22 cellular contexts compared by ENCODE assay signal in genomic region chr15:47727137-47727536, GRCh38. TPM values are rescaled to one million over a fixed set of nuclear protein-coding genes. Genes with fewer than 3 reads are reported as not detected.
DNase-seq lines count a peak whose midpoint lies in the region; ATAC-seq and TF ChIP-seq lines count a peak whose summit lies in the region.
"Had no signal": no experiment of that assay in that cellular context is flagged by ENCODE, and none has a peak within 500 bp of the region (broad histone marks: within the 10 kb centered on the region; RNA-seq: fewer than 3 reads in every experiment).

No MANE protein-coding gene starts in this region.

- H3K9me2 ChIP-seq in hepatocyte (replicated peaks; ENCODE audit: insufficient read depth) = no peaks in the 10 kb centered on the region

- H3K36me3 ChIP-seq in heart left ventricle = no peaks in the 10 kb centered on the region
- H3K36me3 ChIP-seq in mesendoderm (ENCODE audit: control insufficient read depth, insufficient read depth, low read length) = no peaks in the 10 kb centered on the region
- no peaks in the 10 kb centered on the region for H3K36me3 ChIP-seq in thyroid gland
- no peaks in the 10 kb centered on the region for H3K36me3 ChIP-seq in smooth muscle cell (ENCODE audit: low read depth)
- no peaks in the 10 kb centered on the region for H3K36me3 ChIP-seq in hepatocyte (replicated peaks; ENCODE audit: insufficient read depth, low read depth)
- H3K36me3 ChIP-seq: HAP-1 had no signal

- H3K27me3 ChIP-seq in heart left ventricle (no peaks in the 10 kb centered on the region), mesendoderm (ENCODE audit: insufficient read depth, low read length, poor library complexity) (no peaks in the 10 kb centered on the region), thyroid gland (no peaks in the 10 kb centered on the region), smooth muscle cell (ENCODE audit: low read depth) (no peaks in the 10 kb centered on the region), hepatocyte (no peaks in the 10 kb centered on the region)

- H3K4me3 Mint-ChIP-seq in brain = peak overlapping the region in 2 of 5 experiments; percentile 3 to 67
- H3K4me3 Mint-ChIP-seq: IgD-negative memory B cell had no signal

- WGBS in heart left ventricle, 4 donors = 52 to 74% (median 63%) methylated on average over 4 of the region's 4 CpGs
- no CpG with 5 or more reads among the region's 4 CpGs for WGBS in mesendoderm (ENCODE audit: extremely low coverage, insufficient coverage, low lambda C conversion rate)
- 49 to 52% methylated on average over 4 of the region's 4 CpGs for WGBS in thyroid gland, 2 donors
- 68% methylated on average over 4 of the region's 4 CpGs for WGBS in smooth muscle cell (ENCODE audit: low lambda C conversion rate)
- 67% methylated on average over 4 of the region's 4 CpGs for WGBS in hepatocyte (ENCODE audit: low lambda C conversion rate, missing lambda C conversion rate)

- TF ChIP-seq CTCF in heart left ventricle (IDR thresholded peaks at IDR 0.05) (no peak), brain (conservative IDR thresholded peaks at IDR 0.05) (no peak), thyroid gland (IDR thresholded peaks at IDR 0.05) (no peak), smooth muscle cell (IDR thresholded peaks at IDR 0.05; ENCODE audit: borderline replicate concordance, insufficient read depth, poor library complexity, severe bottlenecking) (no peak), hepatocyte (IDR thresholded peaks at IDR 0.05; ENCODE audit: poor library complexity) (no peak)

- intact Hi-C loops in heart left ventricle (cut with DNase I) (no loop called here), left cardiac atrium (cut with DNase I) (no loop called here), thyroid gland (cut with DNase I) (no loop called here)

- H3K4me1 Mint-ChIP-seq in brain = peaks cover 59% of the 10 kb centered on the region
- H3K4me1 Mint-ChIP-seq: IgD-negative memory B cell had no signal

- no peak overlapping the region for H4K5ac ChIP-seq in mesendoderm (ENCODE audit: low read length)

- H3K9me3 Mint-ChIP-seq in brain = no peaks in the 10 kb centered on the region
- H3K9me3 Mint-ChIP-seq: IgD-negative memory B cell had no signal

- H3K9me3 ChIP-seq in heart left ventricle = no peaks in the 10 kb centered on the region
- no peaks in the 10 kb centered on the region for H3K9me3 ChIP-seq in thyroid gland
- no peaks in the 10 kb centered on the region for H3K9me3 ChIP-seq in smooth muscle cell (replicated peaks; ENCODE audit: low read depth)
- H3K9me3 ChIP-seq in hepatocyte (ENCODE audit: low read depth) = no peaks in the 10 kb centered on the region
- H3K9me3 ChIP-seq: HAP-1 had no signal

- peak overlapping the region; percentile 66 for H2BK15ac ChIP-seq in mesendoderm (replicated peaks; ENCODE audit: low read depth)

- H2BK5ac ChIP-seq in mesendoderm (ENCODE audit: low read length) = no peak overlapping the region

- H3K4me1 ChIP-seq in heart left ventricle (peaks cover 0 to 70% (median 34%) of the 10 kb centered on the region in 12 donors), mesendoderm (ENCODE audit: control insufficient read depth, low read depth, low read length) (peaks cover 7% of the 10 kb centered on the region), thyroid gland (peaks cover 43 to 54% of the 10 kb centered on the region in 2 donors), smooth muscle cell (ENCODE audit: low read depth) (no peaks in the 10 kb centered on the region), hepatocyte (ENCODE audit: insufficient read depth) (peaks cover 24% of the 10 kb centered on the region)

- peaks cover 7% of the 10 kb centered on the region for H3K27me3 Mint-ChIP-seq in brain

- no peak overlapping the region for H3K18ac ChIP-seq in mesendoderm (ENCODE audit: low read length)

- peak overlapping the region; percentile 2 for H3K56ac ChIP-seq in mesendoderm (ENCODE audit: low read length)

- H3K9ac ChIP-seq in mesendoderm (ENCODE audit: low read length) (no peak overlapping the region), smooth muscle cell (ENCODE audit: low read depth) (no peak overlapping the region)
- H3K9ac ChIP-seq: KMS-11 had no signal

- H3K4me3 ChIP-seq in heart left ventricle (no peak overlapping the region), mesendoderm (ENCODE audit: low read length) (no peak overlapping the region), thyroid gland (replicated peaks in 1 of 3) (no peak overlapping the region), smooth muscle cell (no peak overlapping the region), hepatocyte (no peak overlapping the region)
- H3K4me3 ChIP-seq: HAP-1 had no signal

- H3K36me3 Mint-ChIP-seq in brain = peaks cover 13% of the 10 kb centered on the region
- H3K36me3 Mint-ChIP-seq: IgD-negative memory B cell had no signal

- H3K23ac ChIP-seq in mesendoderm (ENCODE audit: low read length) = no peak overlapping the region

- DNase-seq in heart left ventricle (no peak), left cardiac atrium (no peak), mesendoderm (no peak), thyroid gland (peak; percentile 45 to 61), smooth muscle cell (lab: John Stamatoyannopoulos, UW; ENCODE audit: unreplicated experiment) (no peak), hepatocyte (ENCODE audit: low spot score) (no peak)
- DNase-seq: 8988T; Calu3; GF-D8; GOT3; MM.1S; NCI-H1694; NCI-H2029 treated with DMSO at 0.1 percent for 48 hours; NCI-H526; NCI-H82; NK-92 treated with Interleukin-12 subunit alpha and Interleukin-12 subunit beta, amount 100 ng/mL, for 24 hours; PC-3; SHP77 had no signal

- no peak overlapping the region for H4K8ac ChIP-seq in mesendoderm (ENCODE audit: low read depth, low read length)

- H3K79me1 ChIP-seq in mesendoderm (ENCODE audit: low read length) = no peaks in the 10 kb centered on the region

- no peak overlapping the region for H3K4ac ChIP-seq in mesendoderm (ENCODE audit: low read depth, low read length)

- no peak overlapping the region for H2BK120ac ChIP-seq in mesendoderm (ENCODE audit: low read depth, low read length)

- H3K27ac ChIP-seq in heart left ventricle (peak overlapping the region; percentile 48 to 93 (median 76)), mesendoderm (ENCODE audit: low read depth, low read length) (no peak overlapping the region), thyroid gland (peak overlapping the region; percentile 73 to 83 (median 81)), smooth muscle cell (ENCODE audit: low read depth) (no peak overlapping the region), hepatocyte (no peak overlapping the region)
- H3K27ac ChIP-seq: KMS-11 had no signal

- H2AK5ac ChIP-seq in mesendoderm (ENCODE audit: low read length) = no peak overlapping the region

- H3K79me2 ChIP-seq in mesendoderm (ENCODE audit: control insufficient read depth, insufficient read depth, low read length) (no peaks in the 10 kb centered on the region), smooth muscle cell (ENCODE audit: low read depth) (peaks cover 100% of the 10 kb centered on the region), hepatocyte (peaks cover 63% of the 10 kb centered on the region)

- no peaks in the 10 kb centered on the region for H3F3A ChIP-seq in smooth muscle cell (ENCODE audit: low read depth)

- ATAC-seq in heart left ventricle (no peak), left cardiac atrium (no peak)
- ATAC-seq: PC-3 had no signal

- no peak overlapping the region for H3K4me2 ChIP-seq in mesendoderm (ENCODE audit: low read length)
- H3K4me2 ChIP-seq in smooth muscle cell = no peak overlapping the region
- no peak overlapping the region for H3K4me2 ChIP-seq in hepatocyte
- H3K4me2 ChIP-seq: KMS-11 had no signal

- H3K27ac Mint-ChIP-seq in brain = peak overlapping the region in 4 of 5 experiments; percentile 1 to 93 (median 48)

- no peak for TF ChIP-seq POLR2A in heart left ventricle (IDR thresholded peaks at IDR 0.05)
- TF ChIP-seq POLR2A in thyroid gland (IDR thresholded peaks at IDR 0.05) = no peak

- H4K20me1 ChIP-seq in smooth muscle cell (ENCODE audit: low read depth) = peaks cover 78% of the 10 kb centered on the region
- no peaks in the 10 kb centered on the region for H4K20me1 ChIP-seq in hepatocyte (ENCODE audit: insufficient read depth, poor library complexity, severe bottlenecking)

- H2AFZ ChIP-seq in smooth muscle cell (ENCODE audit: low read depth) (no peak overlapping the region), hepatocyte (no peak overlapping the region)

RNA-seq across cellular contexts. Expression of gene SEMA6D, which starts 9.8 kb away (rescaled TPM):
- total RNA-seq in heart left ventricle (10 to 100 TPM in 6 of 9 donors, 1 to 10 TPM in 3; 4.9 to 23.2 (median 10.9) TPM), left cardiac atrium (10 to 100 TPM in 1 of 2 donors, 1 to 10 TPM in 1; 5.1 to 12.5 TPM), thyroid gland (10 to 100 TPM in 3 of 4 donors, 1 to 10 TPM in 1; 9.3 to 17.7 (median 14.3) TPM), smooth muscle cell (44.9 and 63.6 TPM in 2 replicates), hepatocyte (28.1 and 34.1 TPM in 2 replicates)
- polyA plus RNA-seq in heart left ventricle (1 to 10 TPM; 2.8 to 3.1 TPM), brain (ENCODE audit: insufficient read depth, low read depth, low replicate concordance) (10.2 TPM), smooth muscle cell (31.4 and 32.4 TPM in 2 replicates), hepatocyte (18.9 and 23.4 TPM in 2 replicates)
- polyA plus RNA-seq in mesendoderm (2013, experiment 1 of 2) = 1.9 TPM
- 1.6 TPM for polyA plus RNA-seq in mesendoderm (2013, experiment 2 of 2)
- total RNA-seq: Calu3 had no signal
- polyA plus RNA-seq: IgD-negative memory B cell had no signal

Comparison
In these comparisons a context has a peak if more than half of its experiments do, and no peak if none do; other contexts are left out.
1. DNase-seq: peak in thyroid gland (2 of 2); none in heart left ventricle (0 of 5), left cardiac atrium (single experiment), mesendoderm (single experiment), smooth muscle cell (single experiment) and hepatocyte (single experiment).
2. H3K27ac ChIP-seq: peak in heart left ventricle (12 of 12) and thyroid gland (3 of 3); none in mesendoderm (single experiment), smooth muscle cell (single experiment) and hepatocyte (single experiment).